Comparison of ENCODE assay signal across 8 cellular contexts in the genomic region with DNA sequence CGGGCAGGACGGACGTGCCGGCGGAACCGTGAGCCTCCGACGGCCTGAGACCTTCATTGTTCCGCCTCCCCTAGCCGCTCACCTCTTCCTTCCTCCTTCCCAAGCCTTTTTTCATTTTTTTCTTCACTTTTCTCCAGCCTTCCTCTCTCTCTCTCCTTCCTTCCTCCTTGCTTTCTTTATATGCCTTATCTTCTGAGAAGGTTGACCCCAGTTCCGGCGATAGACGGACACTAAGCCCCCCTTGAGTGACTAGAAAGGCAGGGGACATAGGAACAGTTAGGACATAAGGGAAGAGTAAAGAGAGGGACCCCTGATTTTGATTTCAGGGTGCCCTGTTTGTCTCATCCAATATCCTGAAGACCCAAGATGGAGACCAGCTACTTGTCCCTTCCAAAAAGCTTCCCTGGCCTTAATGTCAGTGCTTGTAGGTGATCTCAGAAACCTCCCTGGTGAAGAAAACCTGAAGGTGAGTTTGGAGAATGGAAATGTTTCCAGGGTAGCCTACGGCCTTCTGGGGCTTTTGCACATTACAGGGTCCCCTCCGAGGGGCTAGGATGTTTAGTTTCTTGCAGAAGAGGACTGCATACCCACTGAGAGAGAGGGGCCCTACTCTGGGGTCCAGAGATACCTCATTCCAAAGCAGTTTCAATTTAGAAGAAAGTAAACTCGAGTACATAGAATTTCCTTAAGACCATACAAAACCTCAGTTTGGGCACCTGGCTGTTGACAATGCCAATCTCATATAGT. TPM values are rescaled to one million over a fixed set of nuclear protein-coding genes. Genes with fewer than 3 reads are reported as not detected.
A peak's percentile ranks its signal among the peaks of the same experiment; 100 is the strongest.
DNase-seq lines count a peak whose midpoint lies in the region; ATAC-seq, FAIRE-seq and TF ChIP-seq lines count a peak whose summit lies in the region.

No MANE protein-coding gene starts in this region.

- no peak for ATAC-seq in Right ventricle myocardium inferior
- ATAC-seq in right lobe of liver, result no peak
- ATAC-seq in GM18511 (IDR thresholded peaks at IDR 0.05; ENCODE audit: unreplicated experiment), result no peak

- DNase-seq in left ventricle myocardium inferior (no peak), Right ventricle myocardium inferior (ENCODE audit: missing footprints) (no peak), astrocyte of the cerebellum (ENCODE audit: low read depth) (no peak), right lobe of liver (no peak), frontal cortex (ENCODE audit: low spot score in 2 of 2) (no peak)
- DNase-seq in stimulated activated CD4-positive, alpha-beta T cell treated with anti-CD3 and anti-CD28 coated beads, Interleukin-4, amount 100 ng/mL, for 4 hours, result no peak

- H3K4me3 ChIP-seq in left ventricle myocardium inferior (peak overlapping the region; percentile 82), astrocyte of the cerebellum (ENCODE audit: low read depth, low read length) (peak overlapping the region; percentile 84), right lobe of liver (peak overlapping the region; percentile 66 to 73 (median 72)), urinary bladder (ENCODE audit: low read depth, low read length) (peak overlapping the region; percentile 77)

- TF ChIP-seq CTCF in left ventricle myocardium inferior (IDR thresholded peaks at IDR 0.05; ENCODE audit: borderline replicate concordance), result no peak
- TF ChIP-seq CTCF in astrocyte of the cerebellum (IDR thresholded peaks at IDR 0.05; ENCODE audit: low read depth, low read length, missing control alignments), result no peak
- no peak for TF ChIP-seq CTCF in right lobe of liver (IDR thresholded peaks at IDR 0.05)

- H3K4me1 ChIP-seq in left ventricle myocardium inferior (peaks cover 73% of the 10 kb centered on the region), right lobe of liver (peaks cover 0 to 35% (median 12%) of the 10 kb centered on the region in 4 donors), urinary bladder (ENCODE audit: insufficient read depth) (peaks cover 1% of the 10 kb centered on the region)

- FAIRE-seq in frontal cortex (lab: Jason Lieb, UNC), result no peak

- H3K9me3 ChIP-seq in left ventricle myocardium inferior (replicated peaks) (no peaks in the 10 kb centered on the region), right lobe of liver (no peaks in the 10 kb centered on the region)

- H3K27ac ChIP-seq in left ventricle myocardium inferior (replicated peaks), result peak overlapping the region; percentile 91
- H3K27ac ChIP-seq in right lobe of liver, result peak overlapping the region; percentile 82 to 91 (median 88)
- peak overlapping the region; percentile 35 for H3K27ac ChIP-seq in urinary bladder (ENCODE audit: low read depth)

- no peak for TF ChIP-seq POLR2A in right lobe of liver (IDR thresholded peaks at IDR 0.05)

- H3K36me3 ChIP-seq in left ventricle myocardium inferior, result no peaks in the 10 kb centered on the region
- H3K36me3 ChIP-seq in right lobe of liver, result no peaks in the 10 kb centered on the region
- H3K36me3 ChIP-seq in urinary bladder (ENCODE audit: insufficient read depth), result no peaks in the 10 kb centered on the region

- in situ Hi-C loops in astrocyte of the cerebellum (cut with HindIII; ENCODE audit: low sequenced_read_pairs), result no loop called here

- intact Hi-C loops in left ventricle myocardium inferior (cut with micrococcal nuclease), result loop anchor here (5.0 kb wide), 1 partner anchor 101 kb away; no protein-coding TSS in a partner anchor
- intact Hi-C loops in Right ventricle myocardium inferior (cut with DNase I), result loop anchor here (1.0 to 5.0 kb wide), 7 partner anchors 58 to 736 kb away; partner anchors contain the start of gene WEE1
- intact Hi-C loops in right lobe of liver (cut with DNase I), result no loop called here

- WGBS in right lobe of liver (ENCODE audit: insufficient coverage, low coverage, low lambda C conversion rate, missing lambda C conversion rate), result 7% methylated on average over 14 of the region's 16 CpGs
- 26% methylated on average over 16 of the region's 16 CpGs for WGBS in urinary bladder

- H3K27me3 ChIP-seq in left ventricle myocardium inferior (ENCODE audit: low read depth) (no peaks in the 10 kb centered on the region), right lobe of liver (no peaks in the 10 kb centered on the region)

RNA-seq across cellular contexts. Expression of gene ADM, which starts 3.5 kb away (rescaled TPM):
- total RNA-seq in left ventricle myocardium inferior, result 14.2 TPM
- total RNA-seq in Right ventricle myocardium inferior, result 14.1 TPM
- total RNA-seq in right lobe of liver, result 10 to 100 TPM in 5 of 6 experiments, 1 to 10 TPM in 1; 7.9 to 82.6 (median 21.6) TPM
- total RNA-seq in urinary bladder, result 28.2 TPM
- 47.2 TPM for polyA plus RNA-seq in urinary bladder
- total RNA-seq in frontal cortex, result 8.6 TPM

RNA-seq across cellular contexts. Expression of gene SBF2, which starts 14.4 kb away (rescaled TPM):
- total RNA-seq in left ventricle myocardium inferior, result 17.8 TPM
- total RNA-seq in Right ventricle myocardium inferior, result 16.7 TPM
- total RNA-seq in right lobe of liver, result 10 to 100 TPM; 13.7 to 28.4 (median 21.3) TPM
- total RNA-seq in urinary bladder, result 114 TPM
- polyA plus RNA-seq in urinary bladder, result 27.8 TPM
- 104 TPM for total RNA-seq in frontal cortex

Comparison
In these comparisons a context has a peak if more than half of its experiments do, and no peak if none do; other contexts are left out.
1. H3K27ac ChIP-seq: peak in every context shown above with its lines; median percentile 91 in left ventricle myocardium inferior; 88 in right lobe of liver; 35 in urinary bladder.
2. intact Hi-C loops: an anchor here in left ventricle myocardium inferior (5.0 kb wide) and Right ventricle myocardium inferior (1.0 to 5.0 kb wide); none called in right lobe of liver.